25 cellular contexts compared by ENCODE assay signal in genomic region chr6:14012313-14013036, GRCh38.
"Had no signal": no experiment of that assay in that cellular context is flagged by ENCODE, and none has a peak within 500 bp of the region (broad histone marks: within the 10 kb centered on the region; RNA-seq: fewer than 3 reads in every experiment).

No MANE protein-coding gene starts in this region.

- H3K36me3 ChIP-seq: esophagus squamous epithelium, heart right ventricle, left lung, lower lobe of right lung, neural progenitor cell, right lobe of liver, thoracic aorta, uterus had no signal

- H3K4me1 ChIP-seq: esophagus squamous epithelium, heart right ventricle, left lung, lower lobe of right lung, right lobe of liver, uterus had no signal

- H3K9me3 ChIP-seq: esophagus squamous epithelium, left lung, lower lobe of right lung, right lobe of liver, thoracic aorta, uterus had no signal

- DNase-seq: activated CD4-positive, alpha-beta T cell treated with anti-CD3 and anti-CD28 coated beads for 4 hours; activated CD4-positive, alpha-beta T cell treated with anti-CD3 and anti-CD28 coated beads, Interleukin-2, amount 50 U/mL, for 4 hours; activated CD4-positive, CD25-positive, alpha-beta regulatory T cell; activated CD8-positive, alpha-beta memory T cell treated with anti-CD3 and anti-CD28 coated beads for 24 hours; activated effector memory CD4-positive, alpha-beta T cell treated with Interleukin-2 at 50 U/mL for 16 hours; activated naive CD4-positive, alpha-beta T cell treated with Interleukin-2 at 50 U/mL for 16 hours; anterior cingulate cortex; esophagus squamous epithelium; foreskin melanocyte; heart right ventricle; left lung; lower lobe of right lung; mesenchymal stem cell; natural killer cell; posterior cingulate gyrus; right lobe of liver; stimulated activated CD4-positive, alpha-beta T cell treated with anti-CD3 and anti-CD28 coated beads, Interleukin-2, amount 100 ng/mL, for 48 hours; T-helper 2 cell; uterus had no signal

- H3K27ac Mint-ChIP-seq: activated naive CD8-positive, alpha-beta T cell; dendritic cell treated with granulocyte-macrophage colony-stimulating factor and Interleukin-4, amounts not matched to agents 40 ng/mL and 50 ng/mL, for 4 days; natural killer cell; neural progenitor cell; stimulated activated naive CD8-positive, alpha-beta T cell treated with anti-CD3 and anti-CD28 coated beads, Interleukin-15, Interleukin-2, amounts not matched to agents 100 ng/mL and 50 ng/mL, for 24 hours had no signal

- H3K4me3 Mint-ChIP-seq: activated naive CD8-positive, alpha-beta T cell; central memory CD8-positive, alpha-beta T cell; dendritic cell treated with granulocyte-macrophage colony-stimulating factor and Interleukin-4, amounts not matched to agents 40 ng/mL and 50 ng/mL, for 4 days; natural killer cell; neural progenitor cell; stimulated activated naive CD8-positive, alpha-beta T cell treated with anti-CD3 and anti-CD28 coated beads, Interleukin-15, Interleukin-2, amounts not matched to agents 100 ng/mL and 50 ng/mL, for 24 hours had no signal

- H3K27ac ChIP-seq: esophagus squamous epithelium, heart right ventricle, left lung, lower lobe of right lung, neural progenitor cell, right lobe of liver, thoracic aorta, uterus had no signal

- ATAC-seq: heart right ventricle, left lung, natural killer cell, right lobe of liver had no signal

- H3K4me1 Mint-ChIP-seq: central memory CD8-positive, alpha-beta T cell; natural killer cell had no signal

- H3K36me3 Mint-ChIP-seq: activated naive CD8-positive, alpha-beta T cell; natural killer cell; neural progenitor cell had no signal

- H3K4me3 ChIP-seq: esophagus squamous epithelium, heart right ventricle, left lung, lower lobe of right lung, neural progenitor cell, right lobe of liver, thoracic aorta, uterus had no signal

- H3K9me3 Mint-ChIP-seq: central memory CD8-positive, alpha-beta T cell; dendritic cell treated with granulocyte-macrophage colony-stimulating factor and Interleukin-4, amounts not matched to agents 40 ng/mL and 50 ng/mL, for 4 days; neural progenitor cell; stimulated activated naive CD8-positive, alpha-beta T cell treated with anti-CD3 and anti-CD28 coated beads, Interleukin-15, Interleukin-2, amounts not matched to agents 100 ng/mL and 50 ng/mL, for 24 hours had no signal
